ENCODE assay signal across 1 cellular context in the genomic region with DNA sequence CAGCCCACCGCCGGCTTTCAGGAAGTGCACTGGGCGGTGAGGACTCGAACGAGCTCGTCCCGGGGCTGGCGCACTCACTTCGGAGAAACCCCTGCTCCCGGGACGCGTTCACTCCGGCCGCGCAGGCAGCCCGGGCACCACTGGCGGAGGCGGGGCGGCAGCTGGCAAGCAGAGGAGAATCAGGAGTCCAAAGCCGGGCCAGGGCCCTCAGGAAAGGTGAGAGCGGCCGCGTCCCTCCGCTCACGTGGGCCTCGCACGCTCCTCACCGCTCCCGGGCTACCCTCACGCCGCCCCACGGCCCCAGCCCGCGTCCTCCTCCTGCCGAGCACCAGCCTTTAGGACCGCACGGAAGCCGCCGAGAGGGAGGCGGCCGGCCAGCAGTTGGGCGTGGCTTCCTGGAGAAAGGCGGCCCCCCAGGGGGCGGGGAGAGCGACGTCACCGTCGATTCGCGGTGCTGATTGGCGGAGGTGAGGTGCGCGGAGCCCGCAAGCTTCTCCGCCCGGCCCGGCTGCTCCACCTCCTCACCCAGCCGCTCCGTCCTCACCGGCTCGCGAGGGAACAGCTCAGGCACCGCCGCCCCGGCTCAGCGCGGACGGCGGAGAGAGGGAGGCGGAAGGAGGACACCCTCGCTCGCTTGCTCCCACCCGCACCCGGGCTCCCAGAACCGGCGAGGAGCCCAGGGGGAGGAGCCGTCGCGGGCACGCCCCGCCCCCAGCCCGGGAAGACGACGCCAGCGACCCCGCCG.
A peak's percentile ranks its signal among the peaks of the same experiment; 100 is the strongest.
TF ChIP-seq lines count a peak whose summit lies in the region.

A gene (plus strand): TSS at position 516 of the 745 bp plus-strand sequence. CDS start 400 bp downstream, outside the sequence.

TF ChIP-seq in HepG2, 621 proteins besides CTCF, POLR2A, EP300 and RAD21 (continued from another document and continues in another):
- TF ChIP-seq, protein P1, sequence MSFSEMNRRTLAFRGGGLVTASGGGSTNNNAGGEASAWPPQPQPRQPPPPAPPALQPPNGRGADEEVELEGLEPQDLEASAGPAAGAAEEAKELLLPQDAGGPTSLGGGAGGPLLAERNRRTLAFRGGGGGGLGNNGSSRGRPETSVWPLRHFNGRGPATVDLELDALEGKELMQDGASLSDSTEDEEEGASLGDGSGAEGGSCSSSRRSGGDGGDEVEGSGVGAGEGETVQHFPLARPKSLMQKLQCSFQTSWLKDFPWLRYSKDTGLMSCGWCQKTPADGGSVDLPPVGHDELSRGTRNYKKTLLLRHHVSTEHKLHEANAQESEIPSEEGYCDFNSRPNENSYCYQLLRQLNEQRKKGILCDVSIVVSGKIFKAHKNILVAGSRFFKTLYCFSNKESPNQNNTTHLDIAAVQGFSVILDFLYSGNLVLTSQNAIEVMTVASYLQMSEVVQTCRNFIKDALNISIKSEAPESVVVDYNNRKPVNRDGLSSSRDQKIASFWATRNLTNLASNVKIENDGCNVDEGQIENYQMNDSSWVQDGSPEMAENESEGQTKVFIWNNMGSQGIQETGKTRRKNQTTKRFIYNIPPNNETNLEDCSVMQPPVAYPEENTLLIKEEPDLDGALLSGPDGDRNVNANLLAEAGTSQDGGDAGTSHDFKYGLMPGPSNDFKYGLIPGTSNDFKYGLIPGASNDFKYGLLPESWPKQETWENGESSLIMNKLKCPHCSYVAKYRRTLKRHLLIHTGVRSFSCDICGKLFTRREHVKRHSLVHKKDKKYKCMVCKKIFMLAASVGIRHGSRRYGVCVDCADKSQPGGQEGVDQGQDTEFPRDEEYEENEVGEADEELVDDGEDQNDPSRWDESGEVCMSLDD (CRISPR knock-in tag; IDR thresholded peaks at IDR 0.05; ENCODE audit: borderline replicate concordance), result no peak
- TF ChIP-seq ZNF790 (CRISPR knock-in tag; IDR thresholded peaks at IDR 0.05; ENCODE audit: borderline replicate concordance), result peak; percentile 81; the same call in 1 of the 2 replicates
- TF ChIP-seq ZNF558 (CRISPR knock-in tag; IDR thresholded peaks at IDR 0.05; ENCODE audit: borderline replicate concordance), result peak; percentile 82; the same call in 1 of the 2 replicates
- TF ChIP-seq ZNF775 (CRISPR knock-in tag; IDR thresholded peaks at IDR 0.05; ENCODE audit: borderline replicate concordance), result peak; percentile 80; the same call in 1 of the 2 replicates
- TF ChIP-seq, protein P2, sequence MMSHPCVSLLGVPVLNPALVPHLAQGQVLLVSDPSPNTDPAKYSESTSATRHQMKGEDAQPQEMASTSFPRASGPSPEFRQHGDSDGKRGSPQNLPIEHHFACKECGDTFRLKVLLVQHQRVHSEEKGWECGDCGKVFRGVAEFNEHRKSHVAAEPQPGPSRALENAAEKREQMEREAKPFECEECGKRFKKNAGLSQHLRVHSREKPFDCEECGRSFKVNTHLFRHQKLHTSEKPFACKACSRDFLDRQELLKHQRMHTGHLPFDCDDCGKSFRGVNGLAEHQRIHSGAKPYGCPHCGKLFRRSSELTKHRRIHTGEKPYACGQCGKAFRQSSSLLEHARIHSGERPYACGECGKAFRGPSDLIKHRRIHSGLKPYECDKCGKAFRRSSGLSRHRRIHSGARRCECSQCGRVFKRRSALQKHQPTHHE (CRISPR knock-in tag; IDR thresholded peaks at IDR 0.05; ENCODE audit: borderline replicate concordance), result peak; percentile 84; the same call in 1 of the 2 replicates
- no peak for TF ChIP-seq XBP1 (CRISPR knock-in tag; IDR thresholded peaks at IDR 0.05)
- no peak for TF ChIP-seq ZFP36 (IDR thresholded peaks at IDR 0.05; ENCODE audit: borderline replicate concordance, low read depth, low read length, partially characterized antibody)
- TF ChIP-seq, protein P3, sequence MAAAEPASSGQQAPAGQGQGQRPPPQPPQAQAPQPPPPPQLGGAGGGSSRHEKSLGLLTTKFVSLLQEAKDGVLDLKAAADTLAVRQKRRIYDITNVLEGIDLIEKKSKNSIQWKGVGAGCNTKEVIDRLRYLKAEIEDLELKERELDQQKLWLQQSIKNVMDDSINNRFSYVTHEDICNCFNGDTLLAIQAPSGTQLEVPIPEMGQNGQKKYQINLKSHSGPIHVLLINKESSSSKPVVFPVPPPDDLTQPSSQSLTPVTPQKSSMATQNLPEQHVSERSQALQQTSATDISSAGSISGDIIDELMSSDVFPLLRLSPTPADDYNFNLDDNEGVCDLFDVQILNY (CRISPR knock-in tag; conservative IDR thresholded peaks at IDR 0.05), result peak; percentile 57
- peak; percentile 91 for TF ChIP-seq GZF1 (CRISPR knock-in tag; IDR thresholded peaks at IDR 0.05)
- no peak for TF ChIP-seq CCAR2 (optimal IDR thresholded peaks at IDR 0.05; ENCODE audit: low read depth, low read length)
- no peak for TF ChIP-seq ZBTB1 (CRISPR knock-in tag; IDR thresholded peaks at IDR 0.05; ENCODE audit: borderline replicate concordance)
- TF ChIP-seq, protein P4, sequence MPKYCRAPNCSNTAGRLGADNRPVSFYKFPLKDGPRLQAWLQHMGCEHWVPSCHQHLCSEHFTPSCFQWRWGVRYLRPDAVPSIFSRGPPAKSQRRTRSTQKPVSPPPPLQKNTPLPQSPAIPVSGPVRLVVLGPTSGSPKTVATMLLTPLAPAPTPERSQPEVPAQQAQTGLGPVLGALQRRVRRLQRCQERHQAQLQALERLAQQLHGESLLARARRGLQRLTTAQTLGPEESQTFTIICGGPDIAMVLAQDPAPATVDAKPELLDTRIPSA (CRISPR knock-in tag; IDR thresholded peaks at IDR 0.05; ENCODE audit: borderline replicate concordance), result no peak
- TF ChIP-seq, protein P5, sequence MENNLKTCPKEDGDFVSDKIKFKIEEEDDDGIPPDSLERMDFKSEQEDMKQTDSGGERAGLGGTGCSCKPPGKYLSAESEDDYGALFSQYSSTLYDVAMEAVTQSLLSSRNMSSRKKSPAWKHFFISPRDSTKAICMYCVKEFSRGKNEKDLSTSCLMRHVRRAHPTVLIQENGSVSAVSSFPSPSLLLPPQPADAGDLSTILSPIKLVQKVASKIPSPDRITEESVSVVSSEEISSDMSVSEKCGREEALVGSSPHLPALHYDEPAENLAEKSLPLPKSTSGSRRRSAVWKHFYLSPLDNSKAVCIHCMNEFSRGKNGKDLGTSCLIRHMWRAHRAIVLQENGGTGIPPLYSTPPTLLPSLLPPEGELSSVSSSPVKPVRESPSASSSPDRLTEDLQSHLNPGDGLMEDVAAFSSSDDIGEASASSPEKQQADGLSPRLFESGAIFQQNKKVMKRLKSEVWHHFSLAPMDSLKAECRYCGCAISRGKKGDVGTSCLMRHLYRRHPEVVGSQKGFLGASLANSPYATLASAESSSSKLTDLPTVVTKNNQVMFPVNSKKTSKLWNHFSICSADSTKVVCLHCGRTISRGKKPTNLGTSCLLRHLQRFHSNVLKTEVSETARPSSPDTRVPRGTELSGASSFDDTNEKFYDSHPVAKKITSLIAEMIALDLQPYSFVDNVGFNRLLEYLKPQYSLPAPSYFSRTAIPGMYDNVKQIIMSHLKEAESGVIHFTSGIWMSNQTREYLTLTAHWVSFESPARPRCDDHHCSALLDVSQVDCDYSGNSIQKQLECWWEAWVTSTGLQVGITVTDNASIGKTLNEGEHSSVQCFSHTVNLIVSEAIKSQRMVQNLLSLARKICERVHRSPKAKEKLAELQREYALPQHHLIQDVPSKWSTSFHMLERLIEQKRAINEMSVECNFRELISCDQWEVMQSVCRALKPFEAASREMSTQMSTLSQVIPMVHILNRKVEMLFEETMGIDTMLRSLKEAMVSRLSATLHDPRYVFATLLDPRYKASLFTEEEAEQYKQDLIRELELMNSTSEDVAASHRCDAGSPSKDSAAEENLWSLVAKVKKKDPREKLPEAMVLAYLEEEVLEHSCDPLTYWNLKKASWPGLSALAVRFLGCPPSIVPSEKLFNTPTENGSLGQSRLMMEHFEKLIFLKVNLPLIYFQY (CRISPR knock-in tag; IDR thresholded peaks at IDR 0.05; ENCODE audit: borderline replicate concordance), result peak; percentile 65
- no peak for TF ChIP-seq ZNF773 (CRISPR knock-in tag; IDR thresholded peaks at IDR 0.05; ENCODE audit: borderline replicate concordance)
- peak; percentile 99 for TF ChIP-seq ZMYM4 (CRISPR knock-in tag; IDR thresholded peaks at IDR 0.05)
- peak; percentile 70 for TF ChIP-seq SKI (IDR thresholded peaks at IDR 0.05; ENCODE audit: partially characterized antibody)
- TF ChIP-seq, protein P6, sequence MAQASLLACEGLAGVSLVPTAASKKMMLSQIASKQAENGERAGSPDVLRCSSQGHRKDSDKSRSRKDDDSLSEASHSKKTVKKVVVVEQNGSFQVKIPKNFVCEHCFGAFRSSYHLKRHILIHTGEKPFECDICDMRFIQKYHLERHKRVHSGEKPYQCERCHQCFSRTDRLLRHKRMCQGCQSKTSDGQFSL (CRISPR knock-in tag; IDR thresholded peaks at IDR 0.05), result 0 out of 2 replicates have a peak, but pooled peaks have one; percentile 21
- TF ChIP-seq KLF9 (CRISPR knock-in tag; IDR thresholded peaks at IDR 0.05; ENCODE audit: low read depth), result 0 out of 2 replicates have a peak, but pooled peaks have one; percentile 55
- TF ChIP-seq SRY (CRISPR knock-in tag; IDR thresholded peaks at IDR 0.05), result peak; percentile 81; the same call in 1 of the 2 replicates
- TF ChIP-seq SIN3B (IDR thresholded peaks at IDR 0.05; ENCODE audit: low read length), result no peak
- TF ChIP-seq BHLHE40 (IDR thresholded peaks at IDR 0.05; ENCODE audit: low read length), result peak; percentile 72
- TF ChIP-seq CHD2 (IDR thresholded peaks at IDR 0.05; ENCODE audit: low read depth, low read length), result no peak
- TF ChIP-seq SMAD1 (CRISPR knock-in tag; IDR thresholded peaks at IDR 0.05; ENCODE audit: borderline replicate concordance, low read depth), result peak; percentile 79; the same call in 1 of the 2 replicates
- peak; percentile 56; the same call in 1 of the 2 replicates for TF ChIP-seq ZNF550 (CRISPR knock-in tag; IDR thresholded peaks at IDR 0.05; ENCODE audit: borderline replicate concordance)
- TF ChIP-seq, protein P7, sequence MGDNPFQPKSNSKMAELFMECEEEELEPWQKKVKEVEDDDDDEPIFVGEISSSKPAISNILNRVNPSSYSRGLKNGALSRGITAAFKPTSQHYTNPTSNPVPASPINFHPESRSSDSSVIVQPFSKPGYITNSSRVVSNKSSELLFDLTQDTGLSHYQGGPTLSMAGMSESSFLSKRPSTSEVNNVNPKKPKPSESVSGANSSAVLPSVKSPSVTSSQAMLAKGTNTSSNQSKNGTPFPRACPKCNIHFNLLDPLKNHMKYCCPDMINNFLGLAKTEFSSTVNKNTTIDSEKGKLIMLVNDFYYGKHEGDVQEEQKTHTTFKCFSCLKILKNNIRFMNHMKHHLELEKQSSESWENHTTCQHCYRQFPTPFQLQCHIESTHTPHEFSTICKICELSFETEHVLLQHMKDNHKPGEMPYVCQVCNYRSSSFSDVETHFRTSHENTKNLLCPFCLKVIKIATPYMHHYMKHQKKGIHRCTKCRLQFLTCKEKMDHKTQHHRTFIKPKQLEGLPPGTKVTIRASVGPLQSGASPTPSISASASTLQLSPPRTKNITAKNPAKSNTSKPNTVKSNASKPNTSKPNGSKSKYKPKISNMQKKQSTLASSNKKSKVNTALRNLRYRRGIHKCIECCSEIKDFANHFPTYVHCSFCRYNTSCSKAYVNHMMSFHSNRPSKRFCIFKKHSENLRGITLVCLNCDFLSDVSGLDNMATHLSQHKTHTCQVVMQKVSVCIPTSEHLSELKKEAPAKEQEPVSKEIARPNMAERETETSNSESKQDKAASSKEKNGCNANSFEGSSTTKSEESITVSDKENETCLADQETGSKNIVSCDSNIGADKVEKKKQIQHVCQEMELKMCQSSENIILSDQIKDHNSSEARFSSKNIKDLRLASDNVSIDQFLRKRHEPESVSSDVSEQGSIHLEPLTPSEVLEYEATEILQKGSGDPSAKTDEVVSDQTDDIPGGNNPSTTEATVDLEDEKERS (CRISPR knock-in tag; IDR thresholded peaks at IDR 0.05), result peak; percentile 61
- 0 out of 2 replicates have a peak, but pooled peaks have one; percentile 30 for TF ChIP-seq MAF1 (CRISPR knock-in tag; IDR thresholded peaks at IDR 0.05; ENCODE audit: borderline replicate concordance)
- TF ChIP-seq GTF3A (CRISPR knock-in tag; conservative IDR thresholded peaks at IDR 0.05), result peak; percentile 60; the same call in 1 of the 2 replicates
- peak; percentile 92; the same call in 1 of the 2 replicates for TF ChIP-seq ZNF230 (CRISPR knock-in tag; IDR thresholded peaks at IDR 0.05)
- TF ChIP-seq, protein P8, sequence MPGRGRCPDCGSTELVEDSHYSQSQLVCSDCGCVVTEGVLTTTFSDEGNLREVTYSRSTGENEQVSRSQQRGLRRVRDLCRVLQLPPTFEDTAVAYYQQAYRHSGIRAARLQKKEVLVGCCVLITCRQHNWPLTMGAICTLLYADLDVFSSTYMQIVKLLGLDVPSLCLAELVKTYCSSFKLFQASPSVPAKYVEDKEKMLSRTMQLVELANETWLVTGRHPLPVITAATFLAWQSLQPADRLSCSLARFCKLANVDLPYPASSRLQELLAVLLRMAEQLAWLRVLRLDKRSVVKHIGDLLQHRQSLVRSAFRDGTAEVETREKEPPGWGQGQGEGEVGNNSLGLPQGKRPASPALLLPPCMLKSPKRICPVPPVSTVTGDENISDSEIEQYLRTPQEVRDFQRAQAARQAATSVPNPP (CRISPR knock-in tag; IDR thresholded peaks at IDR 0.05), result peak; percentile 92
- peak; percentile 87 for TF ChIP-seq THAP11 (CRISPR knock-in tag; IDR thresholded peaks at IDR 0.05)
- no peak for TF ChIP-seq ZNF264 (CRISPR knock-in tag; IDR thresholded peaks at IDR 0.05)
- TF ChIP-seq, protein P9, sequence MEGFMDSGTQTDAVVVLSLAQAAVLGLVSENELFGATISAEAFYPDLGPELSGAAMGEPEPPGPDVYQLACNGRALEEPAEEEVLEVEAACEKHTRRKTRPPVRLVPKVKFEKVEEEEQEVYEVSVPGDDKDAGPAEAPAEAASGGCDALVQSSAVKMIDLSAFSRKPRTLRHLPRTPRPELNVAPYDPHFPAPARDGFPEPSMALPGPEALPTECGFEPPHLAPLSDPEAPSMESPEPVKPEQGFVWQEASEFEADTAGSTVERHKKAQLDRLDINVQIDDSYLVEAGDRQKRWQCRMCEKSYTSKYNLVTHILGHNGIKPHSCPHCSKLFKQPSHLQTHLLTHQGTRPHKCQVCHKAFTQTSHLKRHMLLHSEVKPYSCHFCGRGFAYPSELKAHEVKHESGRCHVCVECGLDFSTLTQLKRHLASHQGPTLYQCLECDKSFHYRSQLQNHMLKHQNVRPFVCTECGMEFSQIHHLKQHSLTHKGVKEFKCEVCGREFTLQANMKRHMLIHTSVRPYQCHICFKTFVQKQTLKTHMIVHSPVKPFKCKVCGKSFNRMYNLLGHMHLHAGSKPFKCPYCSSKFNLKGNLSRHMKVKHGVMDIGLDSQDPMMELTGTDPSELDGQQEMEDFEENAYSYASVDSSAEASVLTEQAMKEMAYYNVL (CRISPR knock-in tag; IDR thresholded peaks at IDR 0.05; ENCODE audit: borderline replicate concordance), result peak; percentile 76
- peak; percentile 63 for TF ChIP-seq SP5 (CRISPR knock-in tag; IDR thresholded peaks at IDR 0.05; ENCODE audit: borderline replicate concordance, low read depth)
- TF ChIP-seq KLF16 (CRISPR knock-in tag; IDR thresholded peaks at IDR 0.05), result peak; percentile 27 to 99; a peak in 2 of 4 replicates
- TF ChIP-seq ZNF205 (CRISPR knock-in tag; IDR thresholded peaks at IDR 0.05), result peak; percentile 94
- TF ChIP-seq, protein P10, sequence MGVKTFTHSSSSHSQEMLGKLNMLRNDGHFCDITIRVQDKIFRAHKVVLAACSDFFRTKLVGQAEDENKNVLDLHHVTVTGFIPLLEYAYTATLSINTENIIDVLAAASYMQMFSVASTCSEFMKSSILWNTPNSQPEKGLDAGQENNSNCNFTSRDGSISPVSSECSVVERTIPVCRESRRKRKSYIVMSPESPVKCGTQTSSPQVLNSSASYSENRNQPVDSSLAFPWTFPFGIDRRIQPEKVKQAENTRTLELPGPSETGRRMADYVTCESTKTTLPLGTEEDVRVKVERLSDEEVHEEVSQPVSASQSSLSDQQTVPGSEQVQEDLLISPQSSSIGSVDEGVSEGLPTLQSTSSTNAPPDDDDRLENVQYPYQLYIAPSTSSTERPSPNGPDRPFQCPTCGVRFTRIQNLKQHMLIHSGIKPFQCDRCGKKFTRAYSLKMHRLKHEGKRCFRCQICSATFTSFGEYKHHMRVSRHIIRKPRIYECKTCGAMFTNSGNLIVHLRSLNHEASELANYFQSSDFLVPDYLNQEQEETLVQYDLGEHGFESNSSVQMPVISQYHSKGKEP (CRISPR knock-in tag; IDR thresholded peaks at IDR 0.05), result peak; percentile 90; the same call in 1 of the 2 replicates
